1 cellular context compared by ENCODE assay signal in genomic region chr18:47175895-47176575, GRCh38.
TF ChIP-seq lines count a peak whose summit lies in the region.

IER3IP1 (minus strand) TSS chr18:47176364; CDS start chr18:47176277, 87 bp downstream.

TF ChIP-seq in HEK293, 187 proteins besides CTCF, POLR2A, EP300 and RAD21 (continued from another document and continues in another):
- TF ChIP-seq PATZ1 (tag by site-specific recombination; IDR thresholded peaks at IDR 0.05): peak; percentile 74
- 0 out of 2 replicates have a peak, but pooled peaks have one; percentile 22 for TF ChIP-seq YY2 (tag by site-specific recombination; IDR thresholded peaks at IDR 0.05)
- TF ChIP-seq ZNF660 (tag by site-specific recombination; IDR thresholded peaks at IDR 0.05): peak; percentile 62; the same call in 1 of the 2 replicates
- peak; percentile 76 for TF ChIP-seq ZXDB (tag by site-specific recombination; IDR thresholded peaks at IDR 0.05)
- TF ChIP-seq ZNF645 (tag by site-specific recombination; IDR thresholded peaks at IDR 0.05): no peak
- peak; percentile 53 for TF ChIP-seq SP7 (tag by site-specific recombination; IDR thresholded peaks at IDR 0.05)
- TF ChIP-seq ZNF585B (tag by site-specific recombination; IDR thresholded peaks at IDR 0.05): no peak
- TF ChIP-seq ZBTB7A (tag by site-specific recombination; IDR thresholded peaks at IDR 0.05; ENCODE audit: low read depth): no peak
- TF ChIP-seq ZNF426 (tag by site-specific recombination; IDR thresholded peaks at IDR 0.05): no peak
- TF ChIP-seq ZBTB44 (tag by site-specific recombination; IDR thresholded peaks at IDR 0.05): peak; percentile 64
- TF ChIP-seq ATF2 (tag by site-specific recombination; IDR thresholded peaks at IDR 0.05; ENCODE audit: low read depth): no peak
- peak; percentile 84 for TF ChIP-seq ZBTB26 (tag by site-specific recombination; optimal IDR thresholded peaks at IDR 0.05)
- TF ChIP-seq ZNF777 (tag by site-specific recombination; IDR thresholded peaks at IDR 0.05; ENCODE audit: borderline replicate concordance): peak; percentile 63; the same call in 1 of the 2 replicates
- TF ChIP-seq ZFHX2 (tag by site-specific recombination; conservative IDR thresholded peaks at IDR 0.05): no peak
- peak; percentile 82 for TF ChIP-seq ZNF239 (tag by site-specific recombination; IDR thresholded peaks at IDR 0.05)
- no peak for TF ChIP-seq ZNF423 (tag by site-specific recombination; IDR thresholded peaks at IDR 0.05)
- TF ChIP-seq ZNF19 (tag by site-specific recombination; IDR thresholded peaks at IDR 0.05; ENCODE audit: low read depth): no peak
- TF ChIP-seq ZNF548 (tag by site-specific recombination; IDR thresholded peaks at IDR 0.05): no peak
- TF ChIP-seq HOXC10 (CRISPR knock-in tag; IDR thresholded peaks at IDR 0.05): no peak
- no peak for TF ChIP-seq ZNF621 (tag by site-specific recombination; IDR thresholded peaks at IDR 0.05)
- no peak for TF ChIP-seq ZNF138 (tag by site-specific recombination; IDR thresholded peaks at IDR 0.05; ENCODE audit: borderline replicate concordance)
- TF ChIP-seq SCRT1 (tag by site-specific recombination; IDR thresholded peaks at IDR 0.05; ENCODE audit: borderline replicate concordance): no peak
- no peak for TF ChIP-seq MZF1 (tag by site-specific recombination; IDR thresholded peaks at IDR 0.05; ENCODE audit: borderline replicate concordance)
- TF ChIP-seq TSHZ1 (tag by site-specific recombination; IDR thresholded peaks at IDR 0.05; ENCODE audit: borderline replicate concordance): no peak
- peak; percentile 92; the same call in 1 of the 2 replicates for TF ChIP-seq ZNF501 (tag by site-specific recombination; IDR thresholded peaks at IDR 0.05)
- TF ChIP-seq ZNF560 (tag by site-specific recombination; IDR thresholded peaks at IDR 0.05; ENCODE audit: borderline replicate concordance): no peak
- TF ChIP-seq ZNF521 (tag by site-specific recombination; IDR thresholded peaks at IDR 0.05): no peak
- TF ChIP-seq ZNF133 (tag by site-specific recombination; IDR thresholded peaks at IDR 0.05): no peak
- TF ChIP-seq ZNF341 (tag by site-specific recombination; IDR thresholded peaks at IDR 0.05; ENCODE audit: low read depth): peak; percentile 84
- peak; percentile 90 for TF ChIP-seq ZFP37 (tag by site-specific recombination; IDR thresholded peaks at IDR 0.05)
- 0 out of 2 replicates have a peak, but pooled peaks have one; percentile 25 for TF ChIP-seq KLF1 (tag by site-specific recombination; IDR thresholded peaks at IDR 0.05)
- TF ChIP-seq ZEB2 (tag by site-specific recombination; IDR thresholded peaks at IDR 0.05): peak; percentile 40; the same call in 1 of the 2 replicates
- 0 out of 2 replicates have a peak, but pooled peaks have one; percentile 15 for TF ChIP-seq PRDM10 (tag by site-specific recombination; IDR thresholded peaks at IDR 0.05)
- TF ChIP-seq KLF8 (tag by site-specific recombination; IDR thresholded peaks at IDR 0.05): 0 out of 2 replicates have a peak, but pooled peaks have one; percentile 54
- 0 out of 2 replicates have a peak, but pooled peaks have one; percentile 42 for TF ChIP-seq ZBTB48 (tag by site-specific recombination; IDR thresholded peaks at IDR 0.05)
- peak; percentile 71; the same call in 1 of the 2 replicates for TF ChIP-seq ZNF335 (tag by site-specific recombination; conservative IDR thresholded peaks at IDR 0.05)
- no peak for TF ChIP-seq ZNF488 (tag by site-specific recombination; IDR thresholded peaks at IDR 0.05)
- peak; percentile 28; the same call in 1 of the 2 replicates for TF ChIP-seq GLIS1 (tag by site-specific recombination; IDR thresholded peaks at IDR 0.05)
- TF ChIP-seq GLIS2 (tag by site-specific recombination; IDR thresholded peaks at IDR 0.05): peak; percentile 70
- peak; percentile 49; the same call in 1 of the 2 replicates for TF ChIP-seq ZNF449 (tag by site-specific recombination; IDR thresholded peaks at IDR 0.05)
- peak; percentile 72; the same call in 1 of the 2 replicates for TF ChIP-seq ZNF692 (tag by site-specific recombination; IDR thresholded peaks at IDR 0.05)
